Comparison of ENCODE assay signal across 21 cellular contexts in genomic region chr7:157466473-157467261, GRCh38.
DNase-seq lines count a peak whose midpoint lies in the region; ATAC-seq and TF ChIP-seq lines count a peak whose summit lies in the region.
"Had no signal": no experiment of that assay in that cellular context is flagged by ENCODE, and none has a peak within 500 bp of the region (broad histone marks: within the 10 kb centered on the region; RNA-seq: fewer than 3 reads in every experiment).

No MANE protein-coding gene starts in this region.

- H3K4me1 ChIP-seq in BE2C (no peaks in the 10 kb centered on the region), HCT116 (ENCODE audit: control insufficient read depth in 1 of 2, insufficient read depth in 2 of 2, low read length in 2 of 2) (peaks cover 0 to 9% of the 10 kb centered on the region in 2 experiments; a peak in 1 of 4 replicates), colonic mucosa (no peaks in the 10 kb centered on the region)
- H3K4me1 ChIP-seq: adrenal gland, breast epithelium, foreskin keratinocyte, pancreas, tibial artery had no signal

- RAD21 ChIA-PET in HCT116 (lab: Charles Lee; ENCODE audit: low non-redundant PET in 1 of 2, low total read pairs in 2 of 2, uncharacterized antibody in 2 of 2, unreplicated experiment in 2 of 2), result no interaction called here

- peak overlapping the region; percentile 96 for H3K27ac Mint-ChIP-seq in neural crest cell (ENCODE audit: unreplicated experiment)
- H3K27ac Mint-ChIP-seq: CD8-positive, alpha-beta memory T cell had no signal

- H3K79me2 ChIP-seq in HCT116 (ENCODE audit: insufficient read depth, low read length), result no peaks in the 10 kb centered on the region
- H3K79me2 ChIP-seq: hepatocyte had no signal

- H3K36me3 Mint-ChIP-seq in neural crest cell (ENCODE audit: low read depth), result peaks cover 2% of the 10 kb centered on the region
- H3K36me3 Mint-ChIP-seq: CD8-positive, alpha-beta memory T cell had no signal

- peak; percentile 47; the same call in 1 of the 2 replicates for ATAC-seq in HCT116
- ATAC-seq: foreskin keratinocyte had no signal

- H3K9me2 ChIP-seq in HCT116 (ENCODE audit: insufficient read depth), result no peaks in the 10 kb centered on the region

- no peak overlapping the region for H3K9ac ChIP-seq in HCT116 (ENCODE audit: low read length)
- no peak overlapping the region for H3K9ac ChIP-seq in colonic mucosa (ENCODE audit: low read depth in 2 of 2, low read length in 2 of 2)

- no peak for DNase-seq in BE2C
- DNase-seq in HCT116 (ENCODE audit: low read depth, low spot score), result no peak
- DNase-seq in colonic mucosa, result peak; percentile 4
- DNase-seq in neural crest cell (ENCODE audit: low read depth, low spot score), result peak; percentile 32
- no peak for DNase-seq in activated CD4-positive, CD25-positive, alpha-beta regulatory T cell (lab: John Stamatoyannopoulos, UW)
- DNase-seq in T-helper 2 cell, result no peak
- DNase-seq in activated CD8-positive, alpha-beta memory T cell treated with anti-CD3 and anti-CD28 coated beads, Interleukin-2, amount 50 U/mL, for 48 hours, result no peak
- no peak for DNase-seq in cortex of kidney (lab: John Stamatoyannopoulos, UW)
- DNase-seq: activated CD4-positive, alpha-beta T cell treated with anti-CD3 and anti-CD28 coated beads for 1 hour; activated CD8-positive, alpha-beta memory T cell treated with anti-CD3 and anti-CD28 coated beads, Interleukin-2, amount 50 U/mL, for 4 hours; CD8-positive, alpha-beta memory T cell; DMS53; foreskin keratinocyte; KBM-7; NCI-H2081 treated with DMSO at 0.1 percent for 48 hours; stimulated activated naive CD4-positive, alpha-beta T cell had no signal

- H3K27ac ChIP-seq in HCT116 (ENCODE audit: low read depth, low read length) (no peak overlapping the region), colonic mucosa (no peak overlapping the region)
- H3K27ac ChIP-seq: adrenal gland, breast epithelium, foreskin keratinocyte, hepatocyte, pancreas, tibial artery had no signal

- H3K27me3 Mint-ChIP-seq in neural crest cell (ENCODE audit: low read depth), result peaks cover 7% of the 10 kb centered on the region

- H3K27me3 ChIP-seq in BE2C (peaks cover 19% of the 10 kb centered on the region), HCT116 (ENCODE audit: insufficient read depth, low read length) (0 out of 2 replicates have a peak, but pooled peaks cover 6% of the 10 kb centered on the region), colonic mucosa (no peaks in the 10 kb centered on the region)
- H3K27me3 ChIP-seq: foreskin keratinocyte, hepatocyte had no signal

- CTCF ChIA-PET in HCT116 (lab: Charles Lee), result interaction anchor here (1.4 kb wide), 1 partner anchor 8 kb away, joined by 3 read pairs; no protein-coding TSS in a partner anchor

- POLR2A ChIA-PET in HCT116 (lab: Charles Lee), result no interaction called here

- H2AFZ ChIP-seq in HCT116 (ENCODE audit: low read depth, low read length, poor library complexity, severe bottlenecking), result no peak overlapping the region
- H2AFZ ChIP-seq: hepatocyte had no signal

- H3K9me3 Mint-ChIP-seq in neural crest cell, result no peaks in the 10 kb centered on the region
- H3K9me3 Mint-ChIP-seq: CD8-positive, alpha-beta memory T cell had no signal

- H3K9me3 ChIP-seq in BE2C (no peaks in the 10 kb centered on the region), HCT116 (ENCODE audit: control insufficient read depth in 1 of 2, insufficient read depth in 1 of 2, low read depth in 1 of 2, low read length in 2 of 2) (peaks cover 0 to 2% of the 10 kb centered on the region in 2 experiments; a peak in 2 of 4 replicates), colonic mucosa (no peaks in the 10 kb centered on the region)
- H3K9me3 ChIP-seq: adrenal gland, breast epithelium, pancreas had no signal

- no TSS peak for BruUV-seq in HCT116 (replicated peaks; lab: Mats Ljungman, UMichigan)

- peak overlapping the region; percentile 54 for H3K4me3 Mint-ChIP-seq in neural crest cell
- H3K4me3 Mint-ChIP-seq: CD8-positive, alpha-beta memory T cell had no signal

- intact Hi-C loops in HCT116 (cut with micrococcal nuclease), result no loop called here
- intact Hi-C loops in colonic mucosa (cut with DNase I), result no loop called here

- no peak overlapping the region for H3K4me2 ChIP-seq in HCT116 (ENCODE audit: low read length)
- H3K4me2 ChIP-seq: hepatocyte had no signal

- TF ChIP-seq CTCF in BE2C (IDR thresholded peaks at IDR 0.05; ENCODE audit: low read depth, low read length) (peak; percentile 2; the same call in 1 of the 2 replicates), HCT116 (IDR thresholded peaks at IDR 0.05 in 2 of 3, conservative IDR thresholded peaks at IDR 0.05 in 1 of 3; ENCODE audit: borderline replicate concordance in 1 of 3, insufficient read depth in 1 of 3, low read depth in 2 of 3, low read length in 2 of 3) (peak in 2 of 3 experiments; percentile 18 to 21; a peak in 2 of 6 replicates), colonic mucosa (IDR thresholded peaks at IDR 0.05) (no peak), neural crest cell (conservative IDR thresholded peaks at IDR 0.05) (no peak)

- H3K36me3 ChIP-seq in BE2C (no peaks in the 10 kb centered on the region), HCT116 (ENCODE audit: control insufficient read depth in 1 of 2, insufficient read depth in 2 of 2, low read length in 2 of 2) (no peaks in the 10 kb centered on the region), colonic mucosa (no peaks in the 10 kb centered on the region)
- H3K36me3 ChIP-seq: adrenal gland, breast epithelium, pancreas, tibial artery had no signal

- no peaks in the 10 kb centered on the region for H4K20me1 ChIP-seq in HCT116 (ENCODE audit: insufficient read depth)

- TF ChIP-seq POLR2A in HCT116 (IDR thresholded peaks at IDR 0.05; ENCODE audit: borderline replicate concordance, extremely low read depth, insufficient read depth, insufficient read length), result no peak

- H3K4me3 ChIP-seq in BE2C (ENCODE audit: low read depth, low read length) (no peak overlapping the region), HCT116 (replicated peaks in 1 of 2; ENCODE audit: low read depth in 1 of 2, low read length in 2 of 2) (no peak overlapping the region), colonic mucosa (no peak overlapping the region)
- H3K4me3 ChIP-seq: adrenal gland, hepatocyte, pancreas, tibial artery had no signal

- TF ChIP-seq RAD21 in HCT116 (IDR thresholded peaks at IDR 0.05; ENCODE audit: low read depth), result no peak

- peaks cover 55% of the 10 kb centered on the region for H3K4me1 Mint-ChIP-seq in neural crest cell

TF ChIP-seq in HCT116, 20 proteins besides CTCF, POLR2A, EP300 and RAD21:
- TF ChIP-seq SIN3A (IDR thresholded peaks at IDR 0.05; ENCODE audit: low read depth) (no peak), YY1 (IDR thresholded peaks at IDR 0.05; ENCODE audit: extremely low read depth, insufficient replicate concordance, low read depth, low read length) (no peak), ZNF274 (IDR thresholded peaks at IDR 0.05; ENCODE audit: low read depth, low read length) (no peak), ZFX (IDR thresholded peaks at IDR 0.05) (no peak), EGR1 (IDR thresholded peaks at IDR 0.05; ENCODE audit: low read depth) (no peak), EZH2phosphoT487 (IDR thresholded peaks at IDR 0.05; ENCODE audit: borderline replicate concordance) (no peak), EZH2 (IDR thresholded peaks at IDR 0.05) (no peak), CBX3 (IDR thresholded peaks at IDR 0.05; ENCODE audit: low read depth) (no peak), SP1 (IDR thresholded peaks at IDR 0.05; ENCODE audit: low read depth) (no peak), ELF1 (IDR thresholded peaks at IDR 0.05; ENCODE audit: borderline replicate concordance, low read depth) (no peak), SRF (IDR thresholded peaks at IDR 0.05; ENCODE audit: low read depth) (no peak), TCF7L2 (IDR thresholded peaks at IDR 0.05; ENCODE audit: borderline replicate concordance, extremely low read depth, insufficient read depth, insufficient read length) (no peak), MAX (IDR thresholded peaks at IDR 0.05) (no peak), ATF3 (IDR thresholded peaks at IDR 0.05) (no peak), JUND (IDR thresholded peaks at IDR 0.05) (no peak), POLR2AphosphoS5 (IDR thresholded peaks at IDR 0.05; ENCODE audit: low read depth, low read length) (no peak)

Comparison
In these comparisons a context has a peak if more than half of its experiments do, and no peak if none do; other contexts are left out.
1. DNase-seq: peak in colonic mucosa (single experiment) and neural crest cell (single experiment); none in BE2C (single experiment), HCT116 (single experiment), activated CD4-positive, CD25-positive, alpha-beta regulatory T cell (0 of 4), T-helper 2 cell (0 of 5), activated CD8-positive, alpha-beta memory T cell treated with anti-CD3 and anti-CD28 coated beads, Interleukin-2, amount 50 U/mL, for 48 hours (single experiment) and cortex of kidney (single experiment).
2. CTCF ChIP-seq: peak in BE2C (single experiment) and HCT116 (2 of 3); none in colonic mucosa (single experiment) and neural crest cell (single experiment).